In the genomic region with DNA sequence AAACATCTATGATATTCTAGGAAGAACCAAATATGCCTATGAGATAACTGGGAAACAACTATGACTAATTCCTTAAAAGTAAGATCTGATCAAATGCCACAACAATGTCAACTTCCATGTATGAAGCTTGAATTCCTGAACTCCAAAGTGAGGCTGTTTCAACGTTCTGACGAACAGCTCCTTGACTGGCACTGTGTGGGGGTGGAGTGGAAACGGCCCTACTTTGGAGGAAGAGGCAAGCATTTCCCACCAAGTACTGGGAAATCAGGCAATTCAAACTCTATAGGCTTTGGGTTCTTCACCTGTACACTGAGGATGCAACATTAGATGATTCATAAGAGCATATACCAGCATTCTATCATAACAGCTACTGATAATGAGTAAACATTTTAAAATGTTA, we compare ENCODE assay signal across 16 cellular contexts.
"Had no signal": no experiment of that assay in that cellular context is flagged by ENCODE, and none has a peak within 500 bp of the region (broad histone marks: within the 10 kb centered on the region; RNA-seq: fewer than 3 reads in every experiment).

No MANE protein-coding gene starts in this region.

- H3K9me3 ChIP-seq: esophagus squamous epithelium, psoas muscle, stomach, thoracic aorta had no signal

- ATAC-seq: activated CD8-positive, alpha-beta T cell treated with anti-CD3 and anti-CD28 coated beads, Interleukin-2, amount 10 ng/mL, durations not matched to agents 7 days and 5 days; activated T-cell treated with anti-CD3 and anti-CD28 coated beads, Interleukin-2, amount 50 U/mL, for 72 hours; foreskin keratinocyte; psoas muscle; sciatic nerve; T-helper 17 cell; WTC11 had no signal

- H3K27me3 ChIP-seq: esophagus squamous epithelium, foreskin keratinocyte, stomach had no signal

- H3K4me1 ChIP-seq: esophagus squamous epithelium, foreskin keratinocyte, psoas muscle had no signal

- H3K27ac ChIP-seq: esophagus squamous epithelium, foreskin keratinocyte, psoas muscle, stomach had no signal

- H3K36me3 ChIP-seq: thoracic aorta had no signal

- DNase-seq: activated CD4-positive, alpha-beta T cell treated with anti-CD3 and anti-CD28 coated beads for 48 hours; activated CD8-positive, alpha-beta memory T cell treated with anti-CD3 and anti-CD28 coated beads, Interleukin-2, amount 50 U/mL, for 4 hours; activated CD8-positive, alpha-beta T cell treated with anti-CD3 and anti-CD28 coated beads, Interleukin-2, amount 10 ng/mL, durations not matched to agents 7 days and 5 days; activated gamma-delta T cell; activated T-cell treated with anti-CD3 and anti-CD28 coated beads, Interleukin-2, amount 50 U/mL, for 72 hours; amygdala; esophagus squamous epithelium; foreskin keratinocyte; glutamatergic neuron; psoas muscle; stimulated activated CD4-positive, alpha-beta T cell treated with anti-CD3 and anti-CD28 coated beads, Interleukin-1b, Interleukin-23, amount 100 ng/mL, for 48 hours; stomach; T-helper 17 cell had no signal

- H3K4me3 ChIP-seq: esophagus squamous epithelium, psoas muscle, stomach, thoracic aorta had no signal
